ENCODE assay signal across 19 cellular contexts in the genomic region with DNA sequence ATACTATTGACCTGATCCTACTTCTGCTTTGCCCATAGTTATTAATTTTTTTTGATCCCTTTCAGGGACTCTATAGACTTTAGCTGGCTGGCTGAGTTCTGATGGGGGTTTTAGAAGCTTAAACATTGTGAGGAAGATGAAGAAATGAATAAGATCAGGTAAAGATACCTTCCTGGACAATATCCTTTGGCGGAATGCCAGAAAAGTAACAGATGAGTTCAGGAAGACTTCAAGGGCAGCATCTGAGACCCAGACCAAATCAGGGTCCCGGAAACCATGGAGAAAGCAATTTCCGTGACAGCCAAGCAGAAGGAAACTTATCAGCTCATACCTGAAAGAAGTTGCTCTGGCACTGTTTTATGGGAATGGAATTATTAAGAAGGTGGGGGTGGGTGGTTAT.
DNase-seq lines count a peak whose midpoint lies in the region; ATAC-seq lines count a peak whose summit lies in the region.
"Had no signal": no experiment of that assay in that cellular context is flagged by ENCODE, and none has a peak within 500 bp of the region (broad histone marks: within the 10 kb centered on the region; RNA-seq: fewer than 3 reads in every experiment).

No MANE protein-coding gene starts in this region.

- no peaks in the 10 kb centered on the region for H3K27me3 Mint-ChIP-seq in T-helper 1 cell treated with Interleukin-12 subunit alpha and Interleukin-12 subunit beta and Interleukin-4 antibody, amounts not matched to agents 30 μg/mL and 1 μg/mL, for 36 hours (ENCODE audit: low read depth)
- no peaks in the 10 kb centered on the region for H3K27me3 Mint-ChIP-seq in stimulated activated naive CD8-positive, alpha-beta T cell treated with anti-CD3 and anti-CD28 coated beads, Interleukin-15, Interleukin-2, amounts not matched to agents 100 ng/mL and 50 ng/mL, for 24 hours
- H3K27me3 Mint-ChIP-seq in activated naive CD8-positive, alpha-beta T cell treated with anti-CD3 and anti-CD28 coated beads, Interleukin-2, amount 50 U/mL, for 24 hours = no peaks in the 10 kb centered on the region
- H3K27me3 Mint-ChIP-seq in stimulated activated naive CD8-positive, alpha-beta T cell treated with anti-CD3 and anti-CD28 coated beads, Interleukin-15, amount 100 ng/mL, for 72 hours = no peaks in the 10 kb centered on the region

- no peak for ATAC-seq in stimulated activated naive CD8-positive, alpha-beta T cell treated with anti-CD3 and anti-CD28 coated beads, Interleukin-15, Interleukin-2, amounts not matched to agents 100 U/mL and 50 U/mL, for 24 hours
- no peak for ATAC-seq in activated naive CD8-positive, alpha-beta T cell treated with anti-CD3 and anti-CD28 coated beads, Interleukin-2, amount 50 U/mL, for 24 hours
- no peak for ATAC-seq in stimulated activated naive CD8-positive, alpha-beta T cell treated with anti-CD3 and anti-CD28 coated beads, Interleukin-15, amount 100 ng/mL, for 72 hours

- H3K4me3 Mint-ChIP-seq in T-helper 1 cell treated with Interleukin-12 subunit alpha and Interleukin-12 subunit beta and Interleukin-4 antibody, amounts not matched to agents 30 μg/mL and 1 μg/mL, for 36 hours = peak overlapping the region; percentile 51
- no peak overlapping the region for H3K4me3 Mint-ChIP-seq in stimulated activated naive CD8-positive, alpha-beta T cell treated with anti-CD3 and anti-CD28 coated beads, Interleukin-15, Interleukin-2, amounts not matched to agents 100 ng/mL and 50 ng/mL, for 24 hours
- no peak overlapping the region for H3K4me3 Mint-ChIP-seq in activated naive CD8-positive, alpha-beta T cell treated with anti-CD3 and anti-CD28 coated beads, Interleukin-2, amount 50 U/mL, for 24 hours
- peak overlapping the region; percentile 62 to 63 for H3K4me3 Mint-ChIP-seq in stimulated activated naive CD8-positive, alpha-beta T cell treated with anti-CD3 and anti-CD28 coated beads, Interleukin-15, amount 100 ng/mL, for 72 hours
- H3K4me3 Mint-ChIP-seq: HFFc6 had no signal

- H3K36me3 Mint-ChIP-seq in T-helper 1 cell treated with Interleukin-12 subunit alpha and Interleukin-12 subunit beta and Interleukin-4 antibody, amounts not matched to agents 30 μg/mL and 1 μg/mL, for 36 hours (ENCODE audit: low read depth) = peaks cover 11% of the 10 kb centered on the region
- peaks cover 4% of the 10 kb centered on the region for H3K36me3 Mint-ChIP-seq in stimulated activated naive CD8-positive, alpha-beta T cell treated with anti-CD3 and anti-CD28 coated beads, Interleukin-15, Interleukin-2, amounts not matched to agents 100 ng/mL and 50 ng/mL, for 24 hours (ENCODE audit: low read depth)
- peaks cover 3% of the 10 kb centered on the region for H3K36me3 Mint-ChIP-seq in activated naive CD8-positive, alpha-beta T cell treated with anti-CD3 and anti-CD28 coated beads, Interleukin-2, amount 50 U/mL, for 24 hours (ENCODE audit: low read depth)

- H3K27ac Mint-ChIP-seq in T-helper 1 cell treated with Interleukin-12 subunit alpha and Interleukin-12 subunit beta and Interleukin-4 antibody, amounts not matched to agents 30 μg/mL and 1 μg/mL, for 36 hours = peak overlapping the region; percentile 86
- peak overlapping the region; percentile 50 for H3K27ac Mint-ChIP-seq in stimulated activated naive CD8-positive, alpha-beta T cell treated with anti-CD3 and anti-CD28 coated beads, Interleukin-15, Interleukin-2, amounts not matched to agents 100 ng/mL and 50 ng/mL, for 24 hours
- peak overlapping the region; percentile 83 for H3K27ac Mint-ChIP-seq in activated naive CD8-positive, alpha-beta T cell treated with anti-CD3 and anti-CD28 coated beads, Interleukin-2, amount 50 U/mL, for 24 hours
- peak overlapping the region; percentile 56 to 86 for H3K27ac Mint-ChIP-seq in stimulated activated naive CD8-positive, alpha-beta T cell treated with anti-CD3 and anti-CD28 coated beads, Interleukin-15, amount 100 ng/mL, for 72 hours
- H3K27ac Mint-ChIP-seq: HFFc6 had no signal

- H3K4me1 Mint-ChIP-seq in T-helper 1 cell treated with Interleukin-12 subunit alpha and Interleukin-12 subunit beta and Interleukin-4 antibody, amounts not matched to agents 30 μg/mL and 1 μg/mL, for 36 hours (ENCODE audit: low read depth) = peaks cover 73% of the 10 kb centered on the region
- H3K4me1 Mint-ChIP-seq in stimulated activated naive CD8-positive, alpha-beta T cell treated with anti-CD3 and anti-CD28 coated beads, Interleukin-15, Interleukin-2, amounts not matched to agents 100 ng/mL and 50 ng/mL, for 24 hours (ENCODE audit: low read depth) = peaks cover 79% of the 10 kb centered on the region
- peaks cover 70% of the 10 kb centered on the region for H3K4me1 Mint-ChIP-seq in activated naive CD8-positive, alpha-beta T cell treated with anti-CD3 and anti-CD28 coated beads, Interleukin-2, amount 50 U/mL, for 24 hours
- H3K4me1 Mint-ChIP-seq in stimulated activated naive CD8-positive, alpha-beta T cell treated with anti-CD3 and anti-CD28 coated beads, Interleukin-15, amount 100 ng/mL, for 72 hours = peaks cover 83% of the 10 kb centered on the region

- no peaks in the 10 kb centered on the region for H3K9me3 Mint-ChIP-seq in T-helper 1 cell treated with Interleukin-12 subunit alpha and Interleukin-12 subunit beta and Interleukin-4 antibody, amounts not matched to agents 30 μg/mL and 1 μg/mL, for 36 hours
- peaks cover 5% of the 10 kb centered on the region for H3K9me3 Mint-ChIP-seq in stimulated activated naive CD8-positive, alpha-beta T cell treated with anti-CD3 and anti-CD28 coated beads, Interleukin-15, Interleukin-2, amounts not matched to agents 100 ng/mL and 50 ng/mL, for 24 hours
- H3K9me3 Mint-ChIP-seq in activated naive CD8-positive, alpha-beta T cell treated with anti-CD3 and anti-CD28 coated beads, Interleukin-2, amount 50 U/mL, for 24 hours = peaks cover 4% of the 10 kb centered on the region
- H3K9me3 Mint-ChIP-seq in stimulated activated naive CD8-positive, alpha-beta T cell treated with anti-CD3 and anti-CD28 coated beads, Interleukin-15, amount 100 ng/mL, for 72 hours = no peaks in the 10 kb centered on the region
- H3K9me3 Mint-ChIP-seq: HFFc6 had no signal

- DNase-seq in T-helper 1 cell (no peak), EL (no peak)
- no peak for DNase-seq in stimulated activated naive CD8-positive, alpha-beta T cell treated with anti-CD3 and anti-CD28 coated beads, Interleukin-15, Interleukin-2, amounts not matched to agents 100 U/mL and 50 U/mL, for 24 hours
- DNase-seq in activated naive CD8-positive, alpha-beta T cell treated with anti-CD3 and anti-CD28 coated beads, Interleukin-2, amount 50 U/mL, for 24 hours = no peak
- DNase-seq in stimulated activated naive CD8-positive, alpha-beta T cell treated with anti-CD3 and anti-CD28 coated beads, Interleukin-15, amount 100 ng/mL, for 72 hours = no peak
- no peak for DNase-seq in stimulated activated CD4-positive, alpha-beta T cell treated with anti-CD3 and anti-CD28 coated beads, Interleukin-4, amount 100 ng/mL, for 1 hour
- DNase-seq: activated effector memory CD4-positive, alpha-beta T cell treated with anti-CD3 and anti-CD28 coated beads, Interleukin-2, amount 50 U/mL, for 16 hours; amygdala; DMS153; GOT3; HFFc6; NCI-H1092; NCI-H1694 treated with DMSO at 0.1 percent for 48 hours; NCI-H2171 treated with DMSO at 0.1 percent for 48 hours; stimulated activated CD8-positive, alpha-beta memory T cell treated with anti-CD3 and anti-CD28 coated beads, Interleukin-4, amount 100 ng/mL, for 48 hours; SW 1271; trophoblast cell had no signal

Comparison
In these comparisons a context has a peak if more than half of its experiments do, and no peak if none do; other contexts are left out.
1. H3K4me3 Mint-ChIP-seq: peak in T-helper 1 cell treated with Interleukin-12 subunit alpha and Interleukin-12 subunit beta and Interleukin-4 antibody, amounts not matched to agents 30 μg/mL and 1 μg/mL, for 36 hours (single experiment) and stimulated activated naive CD8-positive, alpha-beta T cell treated with anti-CD3 and anti-CD28 coated beads, Interleukin-15, amount 100 ng/mL, for 72 hours (2 of 2); none in stimulated activated naive CD8-positive, alpha-beta T cell treated with anti-CD3 and anti-CD28 coated beads, Interleukin-15, Interleukin-2, amounts not matched to agents 100 ng/mL and 50 ng/mL, for 24 hours (single experiment) and activated naive CD8-positive, alpha-beta T cell treated with anti-CD3 and anti-CD28 coated beads, Interleukin-2, amount 50 U/mL, for 24 hours (single experiment).
2. Peak in every context shown above with its lines, with median percentiles within 50 percentile points of each other: H3K27ac Mint-ChIP-seq.